8 cellular contexts compared by ENCODE assay signal in the genomic region with DNA sequence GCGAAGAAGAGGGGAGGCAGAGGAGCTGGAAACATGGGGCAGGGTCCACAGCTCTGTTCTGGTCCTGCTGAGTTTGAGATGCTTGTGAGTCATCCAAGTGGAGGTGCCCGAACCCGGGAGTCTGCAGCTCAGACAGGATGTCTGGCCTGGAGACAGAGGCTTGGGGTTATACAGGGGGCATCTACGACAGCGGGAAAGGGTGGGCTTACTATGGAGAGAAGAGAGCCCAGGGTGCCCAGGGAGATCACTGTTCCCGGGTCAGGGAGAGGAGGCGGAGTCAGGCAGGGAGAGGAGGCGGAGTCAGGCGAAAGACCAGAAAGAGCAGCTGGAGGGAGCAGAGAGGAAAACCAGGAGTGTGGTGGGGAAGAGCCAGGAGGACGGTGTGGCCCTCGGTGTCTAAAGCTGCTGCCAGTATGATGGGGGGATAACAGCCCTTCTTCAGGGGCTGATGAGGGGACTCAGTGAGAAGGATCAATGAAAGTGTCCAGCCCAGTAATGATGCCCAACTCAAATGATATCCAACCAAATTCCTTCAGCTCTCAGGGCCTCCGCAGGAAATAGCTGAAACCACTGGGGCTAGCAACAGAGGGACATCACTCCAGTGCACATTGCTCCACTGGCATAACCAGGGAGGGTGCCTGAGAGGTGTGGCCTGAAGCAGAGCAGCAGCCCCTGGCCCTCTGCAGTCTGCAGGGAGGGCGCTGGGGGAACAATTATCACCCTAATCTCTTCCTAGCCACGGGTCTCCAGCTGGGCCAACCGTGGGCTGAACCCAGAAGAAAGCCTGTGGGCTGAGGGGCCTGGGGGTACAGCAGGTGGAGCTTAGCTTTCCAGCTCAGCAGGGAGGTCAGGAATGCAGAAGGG. TPM values are rescaled to one million over a fixed set of nuclear protein-coding genes. Genes with fewer than 3 reads are reported as not detected.
DNase-seq lines count a peak whose midpoint lies in the region; ATAC-seq, FAIRE-seq and TF ChIP-seq lines count a peak whose summit lies in the region.

No MANE protein-coding gene starts in this region.

- CTCF ChIA-PET in HCT116 (lab: Charles Lee): interaction anchor here (0.6 to 4.5 kb wide), 8 partner anchors 9 to 219 kb away, joined by 3 to 29 read pairs (median 6); a partner anchor contains a TSS

- H3K4me2 ChIP-seq in HCT116 (ENCODE audit: low read length) (peak overlapping the region; percentile 96), hepatocyte (no peak overlapping the region)

- H3K27me3 Mint-ChIP-seq in activated naive CD8-positive, alpha-beta T cell treated with anti-CD3 and anti-CD28 coated beads for 36 hours: no peaks in the 10 kb centered on the region

- intact Hi-C loops in HCT116 (cut with micrococcal nuclease): no loop called here

- H2AFZ ChIP-seq in HCT116 (ENCODE audit: low read depth, low read length, poor library complexity, severe bottlenecking): no peak overlapping the region
- no peak overlapping the region for H2AFZ ChIP-seq in hepatocyte

- peak overlapping the region; percentile 76 for H3K27ac ChIP-seq in 22Rv1
- H3K27ac ChIP-seq in HCT116 (ENCODE audit: low read depth, low read length): peak overlapping the region; percentile 99
- H3K27ac ChIP-seq in hepatocyte: peak overlapping the region; percentile 98
- H3K27ac ChIP-seq in small intestine (ENCODE audit: low read depth in 1 of 2, low read length in 1 of 2): peak overlapping the region in 1 of 2 donors; percentile 59

- H3K9me2 ChIP-seq in HCT116 (ENCODE audit: insufficient read depth) (no peaks in the 10 kb centered on the region), hepatocyte (replicated peaks; ENCODE audit: insufficient read depth) (no peaks in the 10 kb centered on the region)

- peak overlapping the region; percentile 4 for H3K27ac Mint-ChIP-seq in activated naive CD8-positive, alpha-beta T cell treated with anti-CD3 and anti-CD28 coated beads for 36 hours

- RAD21 ChIA-PET in HCT116 (lab: Charles Lee; ENCODE audit: low non-redundant PET in 1 of 2, low total read pairs in 2 of 2, uncharacterized antibody in 2 of 2, unreplicated experiment in 2 of 2): interaction anchor here (1.8 to 2.2 kb wide), 3 partner anchors 10 to 20 kb away, joined by 5 to 9 read pairs (median 6); no protein-coding TSS in a partner anchor

- DNase-seq in HCT116 (ENCODE audit: low read depth, low spot score) (no peak), hepatocyte (ENCODE audit: low spot score) (peak; percentile 69), small intestine (peak; percentile 40), NCI-H1436 (lab: John Stamatoyannopoulos, UW) (no peak)
- DNase-seq in activated naive CD8-positive, alpha-beta T cell treated with anti-CD3 and anti-CD28 coated beads for 36 hours: no peak
- no peak for DNase-seq in stimulated activated CD4-positive, alpha-beta T cell treated with anti-CD3 and anti-CD28 coated beads, Interleukin-4, amount 100 ng/mL, for 24 hours

- no peaks in the 10 kb centered on the region for H3K36me3 ChIP-seq in HCT116 (ENCODE audit: control insufficient read depth in 1 of 2, insufficient read depth in 2 of 2, low read length in 2 of 2)
- no peaks in the 10 kb centered on the region for H3K36me3 ChIP-seq in hepatocyte (replicated peaks; ENCODE audit: insufficient read depth, low read depth)
- H3K36me3 ChIP-seq in small intestine (ENCODE audit: control insufficient read depth in 2 of 2, insufficient read depth in 2 of 2, low read length in 2 of 2): no peaks in the 10 kb centered on the region

- no peaks in the 10 kb centered on the region for H3K9me3 Mint-ChIP-seq in activated naive CD8-positive, alpha-beta T cell treated with anti-CD3 and anti-CD28 coated beads for 36 hours

- H3K4me3 Mint-ChIP-seq in activated naive CD8-positive, alpha-beta T cell treated with anti-CD3 and anti-CD28 coated beads for 36 hours: no peak overlapping the region

- BruUV-seq in HCT116 (replicated peaks; lab: Mats Ljungman, UMichigan): no TSS peak

- no peak for TF ChIP-seq POLR2A in HCT116 (IDR thresholded peaks at IDR 0.05; ENCODE audit: borderline replicate concordance, extremely low read depth, insufficient read depth, insufficient read length)

- no peak for FAIRE-seq in small intestine (lab: Jason Lieb, UNC)

- H3K4me3 ChIP-seq in HCT116 (replicated peaks in 1 of 2; ENCODE audit: low read depth in 1 of 2, low read length in 2 of 2): peak overlapping the region; percentile 29 to 68
- H3K4me3 ChIP-seq in hepatocyte: no peak overlapping the region
- H3K4me3 ChIP-seq in small intestine (ENCODE audit: low read depth in 1 of 2, low read length in 2 of 2): no peak overlapping the region

- H3K9me3 ChIP-seq in HCT116 (ENCODE audit: control insufficient read depth in 1 of 2, insufficient read depth in 1 of 2, low read depth in 1 of 2, low read length in 2 of 2) (no peaks in the 10 kb centered on the region), hepatocyte (ENCODE audit: low read depth) (no peaks in the 10 kb centered on the region), small intestine (ENCODE audit: control insufficient read depth, low read depth) (no peaks in the 10 kb centered on the region)

- peaks cover 68 to 91% of the 10 kb centered on the region in 2 experiments for H3K4me1 ChIP-seq in HCT116 (ENCODE audit: control insufficient read depth in 1 of 2, insufficient read depth in 2 of 2, low read length in 2 of 2)
- H3K4me1 ChIP-seq in hepatocyte (ENCODE audit: insufficient read depth): peaks cover 44% of the 10 kb centered on the region
- H3K4me1 ChIP-seq in small intestine (ENCODE audit: control insufficient read depth in 2 of 2, insufficient read depth in 1 of 2, low read depth in 1 of 2, low read length in 1 of 2): no peaks in the 10 kb centered on the region

- POLR2A ChIA-PET in HCT116 (lab: Charles Lee): interaction anchor here (0.6 to 2.7 kb wide), 8 partner anchors 9 to 138 kb away, joined by 3 to 17 read pairs (median 4); a partner anchor contains a TSS

- peaks cover 48% of the 10 kb centered on the region for H3K4me1 Mint-ChIP-seq in activated naive CD8-positive, alpha-beta T cell treated with anti-CD3 and anti-CD28 coated beads for 36 hours

- no peak for TF ChIP-seq RAD21 in HCT116 (IDR thresholded peaks at IDR 0.05; ENCODE audit: low read depth)

- H4K20me1 ChIP-seq in HCT116 (ENCODE audit: insufficient read depth): no peaks in the 10 kb centered on the region
- no peaks in the 10 kb centered on the region for H4K20me1 ChIP-seq in hepatocyte (ENCODE audit: insufficient read depth, poor library complexity, severe bottlenecking)

- WGBS in hepatocyte (ENCODE audit: low lambda C conversion rate, missing lambda C conversion rate): 24% methylated on average over 15 of the region's 15 CpGs
- WGBS in small intestine, 3 donors: 18 to 27% (median 27%) methylated on average over 14 to 15 of the region's 15 CpGs

- ATAC-seq in HCT116 (peak; percentile 32), GM21786 (IDR thresholded peaks at IDR 0.05; ENCODE audit: unreplicated experiment) (no peak)

- H3K36me3 Mint-ChIP-seq in activated naive CD8-positive, alpha-beta T cell treated with anti-CD3 and anti-CD28 coated beads for 36 hours: peaks cover 3% of the 10 kb centered on the region

- TF ChIP-seq CTCF in 22Rv1 (IDR thresholded peaks at IDR 0.05) (no peak), HCT116 (IDR thresholded peaks at IDR 0.05 in 2 of 3, conservative IDR thresholded peaks at IDR 0.05 in 1 of 3; ENCODE audit: borderline replicate concordance in 1 of 3, insufficient read depth in 1 of 3, low read depth in 2 of 3, low read length in 2 of 3) (no peak), hepatocyte (IDR thresholded peaks at IDR 0.05; ENCODE audit: poor library complexity) (no peak)

- H3K27me3 ChIP-seq in HCT116 (ENCODE audit: insufficient read depth, low read length) (no peaks in the 10 kb centered on the region), hepatocyte (no peaks in the 10 kb centered on the region), small intestine (ENCODE audit: control insufficient read depth in 2 of 2, insufficient read depth in 2 of 2, low read length in 2 of 2) (no peaks in the 10 kb centered on the region)

- H3K9ac ChIP-seq in HCT116 (ENCODE audit: low read length): peak overlapping the region; percentile 83

- H3K79me2 ChIP-seq in HCT116 (ENCODE audit: insufficient read depth, low read length) (peaks cover 13% of the 10 kb centered on the region), hepatocyte (peaks cover 11% of the 10 kb centered on the region)

TF ChIP-seq in HCT116, 20 proteins besides CTCF, POLR2A, EP300 and RAD21 (continues in another document):
- TF ChIP-seq CEBPB (IDR thresholded peaks at IDR 0.05; ENCODE audit: low read depth) (no peak), ZFX (IDR thresholded peaks at IDR 0.05) (no peak)

RNA-seq across cellular contexts. Expression of a gene that starts 2.6 kb away (rescaled TPM):
- total RNA-seq in HCT116 (2021; ENCODE audit: unreplicated experiment) (248 TPM), hepatocyte (46.0 and 53.7 TPM in 2 replicates)
- polyA plus RNA-seq in HCT116 (2012): 238 and 328 TPM in 2 replicates
- 10 to 100 TPM; 35.5 to 36.0 TPM for total RNA-seq in activated naive CD8-positive, alpha-beta T cell treated with anti-CD3 and anti-CD28 coated beads for 36 hours
- polyA plus RNA-seq in hepatocyte (85.3 and 101 TPM in 2 replicates), small intestine (10 to 100 TPM in 2 of 3 donors, 1 to 10 TPM in 1; 6.5 to 25.6 (median 17.0) TPM)

RNA-seq across cellular contexts. Expression of a gene that starts 9.5 kb away (rescaled TPM):
- 66.8 TPM for total RNA-seq in HCT116 (2021; ENCODE audit: unreplicated experiment)
- 86.9 and 93.0 TPM in 2 replicates for polyA plus RNA-seq in HCT116 (2012)
- 10 to 100 TPM; 59.1 to 63.3 TPM for total RNA-seq in activated naive CD8-positive, alpha-beta T cell treated with anti-CD3 and anti-CD28 coated beads for 36 hours
- 20.5 and 20.8 TPM in 2 replicates for total RNA-seq in hepatocyte
- polyA plus RNA-seq in hepatocyte: 52.4 and 57.3 TPM in 2 replicates
- 10 to 100 TPM; 27.7 to 49.2 (median 38.4) TPM for polyA plus RNA-seq in small intestine

RNA-seq across cellular contexts. Expression of a gene that starts 11.6 kb away (rescaled TPM):
- total RNA-seq in HCT116 (2021; ENCODE audit: unreplicated experiment) (60.0 TPM), hepatocyte (28.5 and 34.1 TPM in 2 replicates)
- 46.1 and 52.9 TPM in 2 replicates for polyA plus RNA-seq in HCT116 (2012)
- 10 to 100 TPM; 13.6 to 15.0 TPM for total RNA-seq in activated naive CD8-positive, alpha-beta T cell treated with anti-CD3 and anti-CD28 coated beads for 36 hours
- polyA plus RNA-seq in hepatocyte (105 and 112 TPM in 2 replicates), small intestine (10 to 100 TPM; 30.0 to 39.2 (median 36.7) TPM)

RNA-seq across cellular contexts. Expression of a gene that starts 15.1 kb away (rescaled TPM):
- total RNA-seq in HCT116 (2021; ENCODE audit: unreplicated experiment) (105 TPM), hepatocyte (8.4 and 20.9 TPM in 2 replicates)
- 88.5 and 90.6 TPM in 2 replicates for polyA plus RNA-seq in HCT116 (2012)
- 10 to 100 TPM; 55.7 to 60.0 TPM for total RNA-seq in activated naive CD8-positive, alpha-beta T cell treated with anti-CD3 and anti-CD28 coated beads for 36 hours
- polyA plus RNA-seq in hepatocyte (12.5 and 18.1 TPM in 2 replicates), small intestine (100 to 1,000 TPM in 1 of 3 donors, 10 to 100 TPM in 2; 36.1 to 131 (median 68.4) TPM)

RNA-seq across cellular contexts. Expression of a gene that starts 34.8 kb away (rescaled TPM):
- 0.61 TPM for total RNA-seq in HCT116 (2021; ENCODE audit: unreplicated experiment)
- polyA plus RNA-seq in HCT116 (2012): 0.66 and 0.91 TPM in 2 replicates
- under 1 TPM; 0.37 to 0.62 TPM for total RNA-seq in activated naive CD8-positive, alpha-beta T cell treated with anti-CD3 and anti-CD28 coated beads for 36 hours
- total RNA-seq in hepatocyte: not detected in 2 replicates
- 0.37 TPM in 1 of 2 replicates, not detected in the other for polyA plus RNA-seq in hepatocyte
- 10 to 100 TPM in 1 of 3 donors, under 1 TPM in 1, not detected in 1; 0.84 to 31.1 TPM for polyA plus RNA-seq in small intestine

Comparison
In these comparisons a context has a peak if more than half of its experiments do, and no peak if none do; other contexts are left out.
1. DNase-seq: peak in hepatocyte (single experiment) and small intestine (single experiment); none in HCT116 (single experiment), activated naive CD8-positive, alpha-beta T cell treated with anti-CD3 and anti-CD28 coated beads for 36 hours (single experiment), NCI-H1436 (single experiment) and stimulated activated CD4-positive, alpha-beta T cell treated with anti-CD3 and anti-CD28 coated beads, Interleukin-4, amount 100 ng/mL, for 24 hours (single experiment).
2. H3K4me3 ChIP-seq: peak in HCT116 (2 of 2); none in hepatocyte (single experiment) and small intestine (0 of 2).